Comparison of ENCODE assay signal across 17 cellular contexts in genomic region chr13:94233831-94234230, GRCh38.
DNase-seq lines count a peak whose midpoint lies in the region; ATAC-seq and TF ChIP-seq lines count a peak whose summit lies in the region.
"Had no signal": no experiment of that assay in that cellular context is flagged by ENCODE, and none has a peak within 500 bp of the region (broad histone marks: within the 10 kb centered on the region; RNA-seq: fewer than 3 reads in every experiment).

No MANE protein-coding gene starts in this region.

- intact Hi-C loops in left lung (cut with DNase I): no loop called here

- H3K27ac ChIP-seq in GM23248 (peak overlapping the region; percentile 10; the same call in 1 of the 2 replicates), SJSA1 (peak overlapping the region; percentile 70), left lung (no peak overlapping the region)
- H3K27ac ChIP-seq: C4-2B, SK-N-MC had no signal

- H3K27me3 Mint-ChIP-seq in nephron (ENCODE audit: low read depth): peaks cover 5% of the 10 kb centered on the region

- H3K9me3 ChIP-seq in GM23248 (ENCODE audit: low read depth) (no peaks in the 10 kb centered on the region), SJSA1 (replicated peaks) (no peaks in the 10 kb centered on the region), left lung (no peaks in the 10 kb centered on the region)

- H3K4me1 ChIP-seq in GM23248 (ENCODE audit: insufficient read depth) (peaks cover 23% of the 10 kb centered on the region), SJSA1 (replicated peaks) (peaks cover 15% of the 10 kb centered on the region), left lung (no peaks in the 10 kb centered on the region)

- H3K9me2 ChIP-seq in GM23248 (ENCODE audit: insufficient read depth): no peaks in the 10 kb centered on the region

- in situ Hi-C loops in GM23248 (cut with MboI): no loop called here

- H3K9ac ChIP-seq in GM23248: no peak overlapping the region

- TF ChIP-seq CTCF in choroid plexus epithelial cell (conservative IDR thresholded peaks at IDR 0.05; ENCODE audit: low read depth, low read length) (no peak), nephron (IDR thresholded peaks at IDR 0.05; ENCODE audit: unreplicated experiment in 3 of 3) (no peak), left lung (IDR thresholded peaks at IDR 0.05) (no peak)

- no peaks in the 10 kb centered on the region for H3K36me3 ChIP-seq in GM23248 (ENCODE audit: low read depth)
- H3K36me3 ChIP-seq in SJSA1: no peaks in the 10 kb centered on the region
- H3K36me3 ChIP-seq in left lung: no peaks in the 10 kb centered on the region

- peaks cover 10% of the 10 kb centered on the region for H3K36me3 Mint-ChIP-seq in nephron (ENCODE audit: low read depth)

- no peaks in the 10 kb centered on the region for H3K9me3 Mint-ChIP-seq in nephron

- 0 out of 2 replicates have a peak overlapping the region, but pooled peaks have one; percentile 3 for H2AFZ ChIP-seq in GM23248

- H4K20me1 ChIP-seq in GM23248 (ENCODE audit: insufficient read depth): no peaks in the 10 kb centered on the region

- H3F3A ChIP-seq in GM23248 (ENCODE audit: insufficient read depth): peaks cover 5% of the 10 kb centered on the region; the same call in 1 of the 2 replicates

- no peaks in the 10 kb centered on the region for H3K79me2 ChIP-seq in GM23248 (ENCODE audit: insufficient read depth)

- ATAC-seq in HG03135 (IDR thresholded peaks at IDR 0.05; ENCODE audit: unreplicated experiment) (no peak), left lung (no peak), GM18511 (IDR thresholded peaks at IDR 0.05; ENCODE audit: unreplicated experiment) (no peak)

- peak overlapping the region; percentile 18 to 30 (median 25) for H3K27ac Mint-ChIP-seq in nephron

- 67 to 78% methylated on average over 4 of the region's 4 CpGs for WGBS in GM23248 (ENCODE audit: low coverage in 1 of 2, low lambda C conversion rate in 2 of 2, missing lambda C conversion rate in 2 of 2), 2 experiments

- no peak for DNase-seq in GM23248
- no peak for DNase-seq in SJSA1 (ENCODE audit: low read depth in 1 of 2, low spot score in 2 of 2)
- DNase-seq in choroid plexus epithelial cell (ENCODE audit: low read depth): peak; percentile 51
- no peak for DNase-seq in hypothalamus (lab: John Stamatoyannopoulos, UW)
- DNase-seq in left lung: no peak
- DNase-seq: DMS 273 treated with DMSO at 0.1 percent for 48 hours, GF-D8, MV-4-11, NCI-H1417 treated with DMSO at 0.1 percent for 48 hours, NCI-H2029 treated with DMSO at 0.1 percent for 48 hours, NCI-H510A, NCI-H82 had no signal

- peaks cover 20% of the 10 kb centered on the region for H3K4me1 Mint-ChIP-seq in nephron

- H3K4me2 ChIP-seq in GM23248 (ENCODE audit: unreplicated experiment): peak overlapping the region; percentile 52

- no peaks in the 10 kb centered on the region for H3K27me3 ChIP-seq in GM23248 (replicated peaks; ENCODE audit: insufficient read depth)
- no peaks in the 10 kb centered on the region for H3K27me3 ChIP-seq in SJSA1 (replicated peaks)
- no peaks in the 10 kb centered on the region for H3K27me3 ChIP-seq in left lung

- no peak overlapping the region for H3K4me3 Mint-ChIP-seq in nephron

- H3K4me3 ChIP-seq in GM23248 (no peak overlapping the region), SJSA1 (no peak overlapping the region), choroid plexus epithelial cell (ENCODE audit: low read depth, low read length) (no peak overlapping the region), left lung (no peak overlapping the region)
- H3K4me3 ChIP-seq: SK-N-MC had no signal

Comparison
In these comparisons a context has a peak if more than half of its experiments do, and no peak if none do; other contexts are left out.
1. H3K27ac ChIP-seq: peak in GM23248 (single experiment) and SJSA1 (single experiment); none in left lung (0 of 2).